10 cellular contexts compared by ENCODE assay signal in genomic region chr2:217837001-217837491, GRCh38.
DNase-seq lines count a peak whose midpoint lies in the region; ATAC-seq and TF ChIP-seq lines count a peak whose summit lies in the region.
"Had no signal": no experiment of that assay in that cellular context is flagged by ENCODE, and none has a peak within 500 bp of the region (broad histone marks: within the 10 kb centered on the region; RNA-seq: fewer than 3 reads in every experiment).

No MANE protein-coding gene starts in this region.

- H2AFZ ChIP-seq in smooth muscle cell (ENCODE audit: low read depth): no peak overlapping the region

- H3K4me1 ChIP-seq in body of pancreas (peaks cover 22% of the 10 kb centered on the region), smooth muscle cell (ENCODE audit: low read depth) (peaks cover 19% of the 10 kb centered on the region)

- peaks cover 11% of the 10 kb centered on the region for H3K79me2 ChIP-seq in smooth muscle cell (ENCODE audit: low read depth)

- H3F3A ChIP-seq in smooth muscle cell (ENCODE audit: low read depth): peaks cover 8% of the 10 kb centered on the region

- TF ChIP-seq CTCF in body of pancreas (IDR thresholded peaks at IDR 0.05) (peak in 1 of 7 experiments; percentile 10), smooth muscle cell (IDR thresholded peaks at IDR 0.05; ENCODE audit: borderline replicate concordance, insufficient read depth, poor library complexity, severe bottlenecking) (no peak)

- peak overlapping the region; percentile 38 for H3K9ac ChIP-seq in smooth muscle cell (ENCODE audit: low read depth)

- peak in 39 of 76 experiments; percentile 4 to 50 (median 24) for DNase-seq in HUDEP-2 (lab: John Stamatoyannopoulos, UW; ENCODE audit: unreplicated experiment in 76 of 76)
- DNase-seq in body of pancreas: peak in 3 of 4 donors; percentile 42 to 60 (median 44)
- DNase-seq in iPS-NIHi11 (ENCODE audit: low spot score): peak; percentile 59
- DNase-seq in smooth muscle cell (lab: John Stamatoyannopoulos, UW; ENCODE audit: unreplicated experiment): no peak
- no peak for DNase-seq in SHP77 treated with DMSO at 0.1 percent for 48 hours (lab: John Stamatoyannopoulos, UW)
- DNase-seq: activated CD8-positive, alpha-beta memory T cell treated with anti-CD3 and anti-CD28 coated beads, Interleukin-2, amount 10 ng/mL, durations not matched to agents 7 days and 5 days; stimulated activated CD4-positive, alpha-beta T cell treated with anti-CD3 and anti-CD28 coated beads, Interleukin-4, amount 100 ng/mL, for 4 hours had no signal

- intact Hi-C loops in body of pancreas (cut with DNase I): no loop called here

- H3K9me3 ChIP-seq in body of pancreas: no peaks in the 10 kb centered on the region
- no peaks in the 10 kb centered on the region for H3K9me3 ChIP-seq in smooth muscle cell (replicated peaks; ENCODE audit: low read depth)

- no peak for TF ChIP-seq POLR2A in body of pancreas (IDR thresholded peaks at IDR 0.05)

- no peaks in the 10 kb centered on the region for H3K27me3 ChIP-seq in body of pancreas
- H3K27me3 ChIP-seq in smooth muscle cell (ENCODE audit: low read depth): no peaks in the 10 kb centered on the region

- H4K20me1 ChIP-seq in smooth muscle cell (ENCODE audit: low read depth): peaks cover 100% of the 10 kb centered on the region

- 71 to 75% methylated on average over 8 of the region's 8 CpGs for WGBS in body of pancreas, 2 donors
- 59% methylated on average over 8 of the region's 8 CpGs for WGBS in smooth muscle cell (ENCODE audit: low lambda C conversion rate)

- H3K4me2 ChIP-seq in smooth muscle cell: peak overlapping the region; percentile 13

- peak; percentile 33 for ATAC-seq in body of pancreas
- ATAC-seq in HG02623 (IDR thresholded peaks at IDR 0.05; ENCODE audit: unreplicated experiment): no peak
- no peak for ATAC-seq in GM21737 (IDR thresholded peaks at IDR 0.05; ENCODE audit: unreplicated experiment)
- no peak for ATAC-seq in HG03354 (IDR thresholded peaks at IDR 0.05; ENCODE audit: poor library complexity, severe bottlenecking, unreplicated experiment)
- ATAC-seq: activated CD8-positive, alpha-beta memory T cell treated with anti-CD3 and anti-CD28 coated beads, Interleukin-2, amount 10 ng/mL, durations not matched to agents 7 days and 5 days had no signal

- H3K36me3 ChIP-seq in body of pancreas (replicated peaks in 1 of 2; ENCODE audit: insufficient read depth in 1 of 2, low read depth in 2 of 2) (peaks cover 10 to 14% of the 10 kb centered on the region in 2 donors), smooth muscle cell (ENCODE audit: low read depth) (no peaks in the 10 kb centered on the region)

- H3K4me3 ChIP-seq in body of pancreas (no peak overlapping the region), smooth muscle cell (no peak overlapping the region)

- H3K27ac ChIP-seq in body of pancreas: peak overlapping the region in 2 of 4 donors; percentile 53 to 56
- peak overlapping the region; percentile 88 for H3K27ac ChIP-seq in smooth muscle cell (ENCODE audit: low read depth)

Comparison
In these comparisons a context has a peak if more than half of its experiments do, and no peak if none do; other contexts are left out.
1. DNase-seq: peak in HUDEP-2 (39 of 76), body of pancreas (3 of 4) and iPS-NIHi11 (single experiment); none in smooth muscle cell (single experiment) and SHP77 treated with DMSO at 0.1 percent for 48 hours (single experiment).